Comparison of ENCODE assay signal across 21 cellular contexts in the genomic region with DNA sequence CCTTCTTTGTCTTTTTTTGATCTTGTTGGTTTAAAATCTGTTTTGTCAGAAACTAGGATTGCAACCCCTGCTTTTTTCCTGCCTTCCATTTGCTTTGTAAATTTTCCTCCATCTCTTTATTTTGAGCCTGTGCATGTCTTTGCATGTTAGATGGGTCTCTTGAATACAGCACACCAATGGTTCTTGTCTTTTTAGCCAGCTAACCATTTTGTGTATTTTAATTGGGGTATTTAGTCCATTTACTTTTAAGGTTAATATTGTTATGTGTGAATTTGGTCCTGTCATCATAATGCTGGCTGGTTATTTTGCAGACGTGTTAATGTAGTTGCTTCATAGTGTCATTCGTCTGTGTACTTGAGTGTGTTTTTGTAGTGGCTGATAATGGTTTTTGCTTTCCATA.
"Had no signal": no experiment of that assay in that cellular context is flagged by ENCODE, and none has a peak within 500 bp of the region (broad histone marks: within the 10 kb centered on the region; RNA-seq: fewer than 3 reads in every experiment).

No MANE protein-coding gene starts in this region.

- H3K4me1 ChIP-seq: body of pancreas, pancreas had no signal

- H3K9me3 ChIP-seq: body of pancreas, pancreas, testis had no signal

- H3K27me3 ChIP-seq: body of pancreas, left lung, pancreas, testis had no signal

- H3K27ac ChIP-seq: body of pancreas, coronary artery, left lung, pancreas, testis had no signal

- DNase-seq: activated CD4-positive, alpha-beta T cell treated with anti-CD3 and anti-CD28 coated beads, Interleukin-2, amount 50 U/mL, for 1 hour; activated effector memory CD4-positive, alpha-beta T cell treated with Interleukin-2 at 50 U/mL for 16 hours; activated T-cell treated with anti-CD3 and anti-CD28 coated beads for 4 hours; body of pancreas; erythroblast; foreskin melanocyte; glutamatergic neuron; left lung; mammary epithelial cell; pancreas; stimulated activated CD4-positive, alpha-beta T cell treated with anti-CD3 and anti-CD28 coated beads, Interleukin-4, amount 100 ng/mL, for 1 hour; T-helper 1 cell; T1000; testis had no signal

- H3K27ac Mint-ChIP-seq: type B pancreatic cell had no signal

- H3K27me3 Mint-ChIP-seq: type B pancreatic cell had no signal

- H3K4me3 ChIP-seq: body of pancreas, coronary artery, left lung, pancreas, smooth muscle cell, testis had no signal

- ATAC-seq: activated naive CD4-positive, alpha-beta T cell treated with anti-CD3 and anti-CD28 coated beads, Interleukin-2, amount 50 U/mL, for 72 hours; body of pancreas; left lung; pancreas; sciatic nerve; SK-N-SH treated with all-trans-retinoic acid at 6 μM for 48 hours had no signal

- H3K4me3 Mint-ChIP-seq: type B pancreatic cell had no signal

- FAIRE-seq: endometrium, pancreas had no signal

- H3K4me2 ChIP-seq: smooth muscle cell had no signal

- H3K36me3 ChIP-seq: left lung, pancreas had no signal
